In genomic region chr10:88526496-88526895, GRCh38 we compare ENCODE assay signal across 1 cellular context. TPM values are rescaled to one million over a fixed set of nuclear protein-coding genes. Genes with fewer than 3 reads are reported as not detected.
"Had no signal": no experiment of that assay in that cellular context is flagged by ENCODE, and none has a peak within 500 bp of the region (broad histone marks: within the 10 kb centered on the region; RNA-seq: fewer than 3 reads in every experiment).

No MANE protein-coding gene starts in this region.

RNA-seq across cellular contexts. Expression of gene RNLS, which starts 56.6 kb away (rescaled TPM):
- total RNA-seq: HepG2 had no signal
- polyA plus RNA-seq: HepG2 had no signal
